In the genomic region with DNA sequence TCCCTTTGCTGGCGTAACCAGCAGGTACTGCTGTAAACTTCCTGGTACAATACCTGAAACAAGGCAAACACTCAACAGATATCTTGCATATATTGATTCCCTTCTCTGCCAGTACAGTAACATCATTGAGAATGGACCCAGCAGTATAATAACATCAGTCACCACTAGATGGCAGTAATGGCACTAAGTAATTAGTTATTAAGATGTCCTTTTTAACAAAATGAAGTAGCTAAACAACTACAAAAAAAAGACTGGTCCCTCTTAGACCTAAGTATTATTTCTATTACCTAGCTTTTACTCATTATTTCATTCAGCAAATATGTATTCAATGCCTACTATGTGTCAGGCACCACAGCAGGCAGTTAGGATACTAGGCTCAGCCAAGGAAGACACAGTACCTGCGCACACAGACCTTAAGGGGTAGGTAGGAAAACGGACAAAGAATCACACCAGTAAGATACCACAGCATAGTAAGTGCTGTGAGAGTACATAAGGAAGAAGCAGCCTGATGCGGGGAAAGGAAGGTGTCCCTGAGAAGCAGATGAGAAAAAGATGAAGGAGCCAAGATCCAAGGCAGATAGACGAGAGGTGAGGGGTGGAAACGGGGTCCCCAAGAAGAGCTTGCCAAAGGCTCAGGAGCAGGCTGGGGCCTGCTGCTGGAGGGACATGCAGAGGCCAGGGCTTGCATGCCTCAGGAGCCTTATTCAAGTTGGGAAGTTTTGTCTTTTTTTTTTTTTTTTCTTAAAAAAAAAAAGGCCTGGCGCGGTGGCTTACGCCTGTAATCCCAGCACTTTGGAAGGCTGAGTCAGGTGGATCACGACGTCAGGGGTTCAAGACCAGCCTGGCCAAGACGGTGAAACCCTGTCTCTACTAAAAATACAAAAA, we compare ENCODE assay signal across 8 cellular contexts.
A peak's percentile ranks its signal among the peaks of the same experiment; 100 is the strongest.
DNase-seq lines count a peak whose midpoint lies in the region; ATAC-seq, FAIRE-seq and TF ChIP-seq lines count a peak whose summit lies in the region.

No MANE protein-coding gene starts in this region.

- H3K4me3 ChIP-seq in A549, result no peak overlapping the region
- H3K4me3 ChIP-seq in H1 (ENCODE audit: extremely low read depth in 1 of 4, insufficient read depth in 2 of 4, low read depth in 3 of 4, low read length in 4 of 4), result no peak overlapping the region

- peak overlapping the region; percentile 73; the same call in 1 of the 2 replicates for H3K18ac ChIP-seq in H1 (ENCODE audit: extremely low read depth, low read length)

- peak overlapping the region; percentile 77 to 81 for H3K27ac ChIP-seq in A549
- H3K27ac ChIP-seq in H1 (ENCODE audit: low read depth, low read length), result no peak overlapping the region

- POLR2A ChIA-PET in A549 (lab: Yijun Ruan, JAX) (interaction anchor here (0.6 to 2.5 kb wide), 7 partner anchors 12 to 177 kb away, joined by 3 to 16 read pairs (median 4); partner anchors contain the start of gene CHD2), H1 (lab: Charles Lee; ENCODE audit: partially characterized antibody) (interaction anchor here (0.9 to 3.7 kb wide), 12 partner anchors 8 to 187 kb away, joined by 3 to 20 read pairs (median 3); partner anchors contain the start of gene CHD2)

- no peaks in the 10 kb centered on the region for H4K20me1 ChIP-seq in H1 (replicated peaks in 1 of 2; ENCODE audit: control insufficient read depth in 1 of 2, insufficient read depth in 2 of 2, low read length in 2 of 2)

- TF ChIP-seq EP300 in A549 (IDR thresholded peaks at IDR 0.05) (no peak), H1 (IDR thresholded peaks at IDR 0.05; ENCODE audit: borderline replicate concordance in 1 of 2, low read depth in 2 of 2, low read length in 2 of 2) (no peak)

- TF ChIP-seq CTCF in A549 (IDR thresholded peaks at IDR 0.05) (peak; percentile 96), H1 (IDR thresholded peaks at IDR 0.05; ENCODE audit: control extremely low read depth in 1 of 3, insufficient read depth in 1 of 3, low read depth in 1 of 3, low read length in 3 of 3) (peak in 2 of 3 experiments; percentile 39 to 69; a peak in 2 of 4 replicates)

- H3K14ac ChIP-seq in H1 (ENCODE audit: insufficient read length), result no peak overlapping the region

- H3K79me2 ChIP-seq in H1 (ENCODE audit: control insufficient read depth in 1 of 2, insufficient read depth in 2 of 2, low read length in 2 of 2), result no peaks in the 10 kb centered on the region

- H2BK15ac ChIP-seq in H1 (ENCODE audit: low read length), result no peak overlapping the region; the same call in 1 of the 2 replicates

- TF ChIP-seq POLR2A in A549 (IDR thresholded peaks at IDR 0.05; ENCODE audit: low read length), result no peak
- no peak for TF ChIP-seq POLR2A in H1 (IDR thresholded peaks at IDR 0.05; ENCODE audit: control extremely low read depth in 1 of 2, low read depth in 2 of 2, low read length in 2 of 2)

- no peaks in the 10 kb centered on the region for H3K79me1 ChIP-seq in H1 (ENCODE audit: low read depth, low read length)

- no peak overlapping the region for H3K9ac ChIP-seq in H1 (replicated peaks in 1 of 4; ENCODE audit: extremely low read depth in 1 of 4, low read depth in 3 of 4, low read length in 3 of 4)

- peak; percentile 79 to 84 for DNase-seq in A549 (ENCODE audit: low read depth in 1 of 2, low spot score in 1 of 2)
- DNase-seq in NCI-H1092 treated with DMSO at 0.1 percent for 48 hours (lab: John Stamatoyannopoulos, UW), result peak; percentile 69
- DNase-seq in SKM-1 treated with dmso at 0.1 percent for 144 hours (lab: John Stamatoyannopoulos, UW; ENCODE audit: unreplicated experiment), result peak; percentile 71
- no peak for DNase-seq in H1 (ENCODE audit: low read depth in 1 of 2, low spot score in 2 of 2)
- peak; percentile 88 for DNase-seq in midbrain (lab: John Stamatoyannopoulos, UW)

- H4K5ac ChIP-seq in H1 (ENCODE audit: insufficient read length, low read depth, low read length), result no peak overlapping the region

- H2BK5ac ChIP-seq in H1 (ENCODE audit: low read depth, low read length), result peak overlapping the region; percentile 29; the same call in 1 of the 2 replicates

- no peak overlapping the region for H4K8ac ChIP-seq in H1 (ENCODE audit: extremely low read depth, insufficient read depth, low read length)

- 67% methylated on average over 12 of the region's 12 CpGs for WGBS in A549 (ENCODE audit: missing lambda C conversion rate)
- 82% methylated on average over 12 of the region's 12 CpGs; no CpG with 5 or more reads in 1 of the 2 experiments for WGBS in H1 (ENCODE audit: extremely low coverage in 1 of 2, insufficient coverage in 1 of 2, insufficient read length in 1 of 2, insufficient replicate concordance in 2 of 2, low coverage in 1 of 2, low lambda C conversion rate in 2 of 2, missing lambda C conversion rate in 1 of 2), 2 experiments

- FAIRE-seq in A549 (lab: Jason Lieb, UNC), result peak; percentile 56
- peak; percentile 96 for FAIRE-seq in G401.6 (lab: Jason Lieb, UNC)
- FAIRE-seq in H1 (lab: Jason Lieb, UNC), result no peak

- H2BK12ac ChIP-seq in H1 (ENCODE audit: low read depth, low read length), result peak overlapping the region; percentile 63

- CTCF ChIA-PET in A549 (lab: Yijun Ruan, JAX), result interaction anchor here (0.6 to 6.7 kb wide), 56 partner anchors 8 to 1336 kb away, joined by 3 to 167 read pairs (median 4); no protein-coding TSS in a partner anchor
- CTCF ChIA-PET in H1 (lab: Charles Lee; ENCODE audit: partially characterized antibody), result interaction anchor here (0.6 to 5.6 kb wide), 52 partner anchors 9 to 1069 kb away, joined by 3 to 80 read pairs (median 4); no protein-coding TSS in a partner anchor

- peak overlapping the region; percentile 98 for H2AFZ ChIP-seq in H1 (ENCODE audit: low read length)

- peak; percentile 78 to 81 for ATAC-seq in A549
- ATAC-seq in HG02610 (IDR thresholded peaks at IDR 0.05; ENCODE audit: unreplicated experiment), result peak; percentile 73
- no peak for ATAC-seq in GM18867 (IDR thresholded peaks at IDR 0.05; ENCODE audit: unreplicated experiment)

- H2BK120ac ChIP-seq in H1 (replicated peaks; ENCODE audit: low read depth, low read length), result no peak overlapping the region

- no peak overlapping the region for H2AK5ac ChIP-seq in H1 (ENCODE audit: low read depth, low read length)

- peaks cover 26% of the 10 kb centered on the region for H3K4me1 ChIP-seq in A549
- no peaks in the 10 kb centered on the region; a peak in 1 of 7 replicates for H3K4me1 ChIP-seq in H1 (replicated peaks in 1 of 4; ENCODE audit: control insufficient read depth in 3 of 4, insufficient read depth in 4 of 4, low read length in 3 of 4)

- no peak overlapping the region for H3K56ac ChIP-seq in H1 (replicated peaks; ENCODE audit: insufficient read length, low read depth, low read length)

- peak; percentile 88 to 91 for TF ChIP-seq RAD21 in A549 (conservative IDR thresholded peaks at IDR 0.05 in 1 of 2, IDR thresholded peaks at IDR 0.05 in 1 of 2)
- TF ChIP-seq RAD21 in H1 (IDR thresholded peaks at IDR 0.05 in 1 of 2, conservative IDR thresholded peaks at IDR 0.05 in 1 of 2; ENCODE audit: low read depth in 2 of 2, low read length in 2 of 2), result peak; percentile 59 to 62

- H3K9me3 ChIP-seq in A549 (no peaks in the 10 kb centered on the region), H1 (ENCODE audit: insufficient read depth in 2 of 2, low read depth in 1 of 2, low read length in 1 of 2) (no peaks in the 10 kb centered on the region)

- H3K4me2 ChIP-seq in A549 (peak overlapping the region; percentile 14; the same call in 2 of the 3 replicates), H1 (ENCODE audit: insufficient read depth in 1 of 2, low read depth in 2 of 2, low read length in 2 of 2) (no peak overlapping the region)

- peak overlapping the region; percentile 3 for H3K4ac ChIP-seq in H1 (replicated peaks; ENCODE audit: insufficient read length, low read depth, low read length)

- H3K23me2 ChIP-seq in H1 (ENCODE audit: low read depth, low read length), result no peaks in the 10 kb centered on the region

- no peak overlapping the region for H2BK20ac ChIP-seq in H1 (ENCODE audit: low read length)

- H4K91ac ChIP-seq in H1 (replicated peaks; ENCODE audit: insufficient read length, low read length), result peak overlapping the region; percentile 3

- H3K36me3 ChIP-seq in H1 (ENCODE audit: control insufficient read depth in 2 of 4, insufficient read depth in 4 of 4, low read length in 3 of 4), result no peaks in the 10 kb centered on the region

- H3K27me3 ChIP-seq in H1 (replicated peaks in 1 of 4; ENCODE audit: control insufficient read depth in 3 of 4, extremely low read depth in 1 of 4, insufficient read depth in 3 of 4, low read length in 3 of 4), result no peaks in the 10 kb centered on the region

- no peak overlapping the region for H3K23ac ChIP-seq in H1 (ENCODE audit: insufficient read length)

TF ChIP-seq in A549, 52 proteins besides CTCF, POLR2A, EP300 and RAD21:
- TF ChIP-seq NR3C1 (IDR thresholded peaks at IDR 0.05) (no peak), SMC3 (IDR thresholded peaks at IDR 0.05) (peak; percentile 88), JUNB (IDR thresholded peaks at IDR 0.05) (no peak), HOXB5 (CRISPR knock-in tag; IDR thresholded peaks at IDR 0.05) (0 out of 2 replicates have a peak, but pooled peaks have one; percentile 59), CHD2 (IDR thresholded peaks at IDR 0.05; ENCODE audit: low read length, partially characterized antibody) (no peak), HOXB13 (CRISPR knock-in tag; IDR thresholded peaks at IDR 0.05; ENCODE audit: low read depth) (0 out of 2 replicates have a peak, but pooled peaks have one; percentile 41), HEYL (CRISPR knock-in tag; IDR thresholded peaks at IDR 0.05) (no peak), CEBPB (IDR thresholded peaks at IDR 0.05) (no peak)
- TF ChIP-seq, protein P1, sequence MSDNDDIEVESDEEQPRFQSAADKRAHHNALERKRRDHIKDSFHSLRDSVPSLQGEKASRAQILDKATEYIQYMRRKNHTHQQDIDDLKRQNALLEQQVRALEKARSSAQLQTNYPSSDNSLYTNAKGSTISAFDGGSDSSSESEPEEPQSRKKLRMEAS (IDR thresholded peaks at IDR 0.05), result no peak

TF ChIP-seq in H1, 55 proteins besides CTCF, POLR2A, EP300 and RAD21:
- TF ChIP-seq ZNF274 (IDR thresholded peaks at IDR 0.05; ENCODE audit: borderline replicate concordance, extremely low read depth, low read length), result no peak
- no peak for TF ChIP-seq HDAC6 (IDR thresholded peaks at IDR 0.05; ENCODE audit: low read depth, low read length)
- no peak for TF ChIP-seq NANOG (IDR thresholded peaks at IDR 0.05; ENCODE audit: insufficient read depth, low read depth, low read length, poor library complexity, severe bottlenecking)
- TF ChIP-seq SP2 (IDR thresholded peaks at IDR 0.05; ENCODE audit: low read length), result no peak
- TF ChIP-seq SIRT6 (IDR thresholded peaks at IDR 0.05; ENCODE audit: low read length), result no peak
- TF ChIP-seq CHD2 (IDR thresholded peaks at IDR 0.05; ENCODE audit: low read length), result no peak
- no peak for TF ChIP-seq SRF (IDR thresholded peaks at IDR 0.05; ENCODE audit: low read depth, low read length)
- TF ChIP-seq, protein P2, sequence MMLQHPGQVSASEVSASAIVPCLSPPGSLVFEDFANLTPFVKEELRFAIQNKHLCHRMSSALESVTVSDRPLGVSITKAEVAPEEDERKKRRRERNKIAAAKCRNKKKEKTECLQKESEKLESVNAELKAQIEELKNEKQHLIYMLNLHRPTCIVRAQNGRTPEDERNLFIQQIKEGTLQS (IDR thresholded peaks at IDR 0.05; ENCODE audit: insufficient read depth, low read depth, low read length), result no peak
- TF ChIP-seq EZH2 (IDR thresholded peaks at IDR 0.05; ENCODE audit: low read depth, low read length, severe bottlenecking), result no peak

Comparison
In these comparisons a context has a peak if more than half of its experiments do, and no peak if none do; other contexts are left out.
1. DNase-seq: peak in A549 (2 of 2), NCI-H1092 treated with DMSO at 0.1 percent for 48 hours (single experiment), SKM-1 treated with dmso at 0.1 percent for 144 hours (single experiment) and midbrain (single experiment); none in H1 (0 of 2).
2. Of the 18 proteins assayed by ChIP-seq in both H1 and A549: peak only in H1: none; only in A549: none; in both: CTCF and RAD21; in neither: 16.